ENCODE assay signal across 9 cellular contexts in the genomic region with DNA sequence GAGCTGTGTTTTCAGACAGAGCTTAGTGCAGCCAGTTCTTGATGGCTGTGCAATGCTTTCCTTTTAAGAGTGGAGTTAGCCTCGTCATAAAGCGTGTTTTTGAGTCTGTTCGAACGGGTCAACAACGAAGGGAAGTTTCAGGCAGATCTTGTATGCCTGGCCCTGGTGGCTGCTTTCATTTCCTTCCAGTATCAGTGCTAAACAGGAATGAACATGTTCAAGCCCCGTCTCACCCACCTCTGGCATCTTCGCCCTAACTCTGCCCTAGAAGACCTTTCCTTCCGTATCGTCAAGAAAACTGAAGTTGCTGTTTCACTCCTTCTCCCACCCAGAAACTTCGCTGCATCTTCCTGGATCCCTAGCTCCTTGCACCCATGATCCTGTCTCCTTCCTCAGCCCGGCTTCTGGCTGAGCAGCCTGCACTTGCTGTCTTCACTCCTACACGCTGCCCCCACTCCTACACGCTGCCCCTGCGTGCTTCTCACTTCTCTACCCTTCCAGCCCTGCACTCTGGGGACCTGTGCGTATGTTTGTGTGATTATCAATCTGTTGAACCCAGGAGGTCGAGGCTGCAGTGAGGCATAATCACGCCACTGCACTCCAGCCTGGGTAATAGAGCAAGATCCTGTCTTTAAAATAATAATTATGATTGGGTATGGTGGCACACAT. TPM values are rescaled to one million over a fixed set of nuclear protein-coding genes. Genes with fewer than 3 reads are reported as not detected.
DNase-seq lines count a peak whose midpoint lies in the region; ATAC-seq, FAIRE-seq and TF ChIP-seq lines count a peak whose summit lies in the region.
"Had no signal": no experiment of that assay in that cellular context is flagged by ENCODE, and none has a peak within 500 bp of the region (broad histone marks: within the 10 kb centered on the region; RNA-seq: fewer than 3 reads in every experiment).

No MANE protein-coding gene starts in this region.

- H3K9ac ChIP-seq in H1 (replicated peaks in 1 of 4; ENCODE audit: extremely low read depth in 1 of 4, low read depth in 3 of 4, low read length in 3 of 4), result no peak overlapping the region

- no peak overlapping the region for H2BK12ac ChIP-seq in H1 (ENCODE audit: low read depth, low read length)

- H3K9me3 Mint-ChIP-seq in CD4-positive, alpha-beta memory T cell, result no peaks in the 10 kb centered on the region
- H3K9me3 Mint-ChIP-seq: naive B cell had no signal

- no peak overlapping the region for H3K14ac ChIP-seq in H1 (ENCODE audit: insufficient read length)

- no peaks in the 10 kb centered on the region for H3K9me3 ChIP-seq in CD4-positive, alpha-beta memory T cell (ENCODE audit: control insufficient read depth in 1 of 2, low read length in 2 of 2)
- H3K9me3 ChIP-seq in H1 (ENCODE audit: insufficient read depth in 2 of 2, low read depth in 1 of 2, low read length in 1 of 2) (no peaks in the 10 kb centered on the region), prostate gland (no peaks in the 10 kb centered on the region), left lung (no peaks in the 10 kb centered on the region), upper lobe of left lung (no peaks in the 10 kb centered on the region)

- peaks cover 22 to 23% of the 10 kb centered on the region in 2 experiments for H4K20me1 ChIP-seq in H1 (replicated peaks in 1 of 2; ENCODE audit: control insufficient read depth in 1 of 2, insufficient read depth in 2 of 2, low read length in 2 of 2)

- no peak overlapping the region for H3K4me2 ChIP-seq in H1 (ENCODE audit: insufficient read depth in 1 of 2, low read depth in 2 of 2, low read length in 2 of 2)

- no peak for TF ChIP-seq EP300 in H1 (IDR thresholded peaks at IDR 0.05; ENCODE audit: borderline replicate concordance in 1 of 2, low read depth in 2 of 2, low read length in 2 of 2)
- TF ChIP-seq EP300 in upper lobe of left lung (IDR thresholded peaks at IDR 0.05), result no peak

- CTCF ChIA-PET in CD4-positive, alpha-beta memory T cell (lab: Charles Lee; ENCODE audit: partially characterized antibody), result interaction anchor here (0.6 to 8.7 kb wide), 32 partner anchors 8 to 477 kb away, joined by 3 to 289 read pairs (median 4); partner anchors contain the start of gene CRISPLD2
- CTCF ChIA-PET in H1 (lab: Charles Lee; ENCODE audit: partially characterized antibody), result interaction anchor here (0.6 to 8.3 kb wide), 40 partner anchors 8 to 880 kb away, joined by 3 to 137 read pairs (median 4); no protein-coding TSS in a partner anchor

- no peaks in the 10 kb centered on the region for H3K23me2 ChIP-seq in H1 (ENCODE audit: low read depth, low read length)

- peak overlapping the region; percentile 44 for H3K27ac ChIP-seq in CD4-positive, alpha-beta memory T cell (ENCODE audit: low read depth, low read length)
- H3K27ac ChIP-seq in H1 (ENCODE audit: low read depth, low read length), result no peak overlapping the region
- H3K27ac ChIP-seq in prostate gland, result peak overlapping the region; percentile 32 to 72
- H3K27ac ChIP-seq in left lung, result no peak overlapping the region
- H3K27ac ChIP-seq in upper lobe of left lung, result peak overlapping the region in 1 of 4 donors; percentile 52

- H3K27me3 Mint-ChIP-seq in CD4-positive, alpha-beta memory T cell, result no peaks in the 10 kb centered on the region
- H3K27me3 Mint-ChIP-seq: naive B cell had no signal

- no peak overlapping the region for H3K4me3 ChIP-seq in CD4-positive, alpha-beta memory T cell (ENCODE audit: low read length in 2 of 2)
- H3K4me3 ChIP-seq in H1 (ENCODE audit: extremely low read depth in 1 of 4, insufficient read depth in 2 of 4, low read depth in 3 of 4, low read length in 4 of 4) (no peak overlapping the region), prostate gland (no peak overlapping the region), left lung (no peak overlapping the region), upper lobe of left lung (no peak overlapping the region)

- FAIRE-seq in H1 (lab: Jason Lieb, UNC), result no peak

- TF ChIP-seq RAD21 in H1 (IDR thresholded peaks at IDR 0.05 in 1 of 2, conservative IDR thresholded peaks at IDR 0.05 in 1 of 2; ENCODE audit: low read depth in 2 of 2, low read length in 2 of 2), result no peak

- intact Hi-C loops in CD4-positive, alpha-beta memory T cell (cut with micrococcal nuclease), result loop anchor here (2.0 kb wide), 2 partner anchors 30 to 332 kb away; no protein-coding TSS in a partner anchor
- intact Hi-C loops in prostate gland (cut with DNase I) (loop anchor here (2.0 to 5.0 kb wide), 2 partner anchors 62 to 216 kb away; partner anchors contain the start of gene CRISPLD2), left lung (cut with DNase I) (no loop called here)

- H3K79me1 ChIP-seq in H1 (ENCODE audit: low read depth, low read length), result peaks cover 11% of the 10 kb centered on the region

- no peak overlapping the region for H2BK120ac ChIP-seq in H1 (replicated peaks; ENCODE audit: low read depth, low read length)

- H2AFZ ChIP-seq in H1 (ENCODE audit: low read length), result no peak overlapping the region

- POLR2A ChIA-PET in CD4-positive, alpha-beta memory T cell (lab: Charles Lee; ENCODE audit: partially characterized antibody), result interaction anchor here (0.7 to 5.6 kb wide), 13 partner anchors 12 to 301 kb away, joined by 3 to 45 read pairs (median 4); partner anchors contain the start of gene CRISPLD2
- POLR2A ChIA-PET in H1 (lab: Charles Lee; ENCODE audit: partially characterized antibody), result interaction anchor here (0.8 to 2.3 kb wide), 3 partner anchors 13 to 198 kb away, joined by 3 to 6 read pairs (median 4); no protein-coding TSS in a partner anchor

- H3K23ac ChIP-seq in H1 (ENCODE audit: insufficient read length), result no peak overlapping the region

- no peak for TF ChIP-seq POLR2A in H1 (IDR thresholded peaks at IDR 0.05; ENCODE audit: control extremely low read depth in 1 of 2, low read depth in 2 of 2, low read length in 2 of 2)
- TF ChIP-seq POLR2A in prostate gland (IDR thresholded peaks at IDR 0.05), result no peak
- no peak for TF ChIP-seq POLR2A in upper lobe of left lung (IDR thresholded peaks at IDR 0.05)

- no peak for TF ChIP-seq CTCF in H1 (IDR thresholded peaks at IDR 0.05; ENCODE audit: control extremely low read depth in 1 of 3, insufficient read depth in 1 of 3, low read depth in 1 of 3, low read length in 3 of 3)
- TF ChIP-seq CTCF in prostate gland (IDR thresholded peaks at IDR 0.05), result peak in 1 of 4 experiments; percentile 18
- TF ChIP-seq CTCF in left lung (IDR thresholded peaks at IDR 0.05), result no peak
- TF ChIP-seq CTCF in upper lobe of left lung (IDR thresholded peaks at IDR 0.05), result no peak

- no peak overlapping the region for H2AK5ac ChIP-seq in H1 (ENCODE audit: low read depth, low read length)

- peaks cover 5 to 100% of the 10 kb centered on the region in 2 experiments for H3K79me2 ChIP-seq in H1 (ENCODE audit: control insufficient read depth in 1 of 2, insufficient read depth in 2 of 2, low read length in 2 of 2)

- H3K4ac ChIP-seq in H1 (replicated peaks; ENCODE audit: insufficient read length, low read depth, low read length), result no peak overlapping the region

- peak overlapping the region; percentile 43 to 94 (median 88) for H3K27ac Mint-ChIP-seq in CD4-positive, alpha-beta memory T cell

- peaks cover 90% of the 10 kb centered on the region for H3K4me1 ChIP-seq in CD4-positive, alpha-beta memory T cell (ENCODE audit: insufficient read depth, low read length)
- H3K4me1 ChIP-seq in H1 (replicated peaks in 1 of 4; ENCODE audit: control insufficient read depth in 3 of 4, insufficient read depth in 4 of 4, low read length in 3 of 4), result no peaks in the 10 kb centered on the region
- no peaks in the 10 kb centered on the region for H3K4me1 ChIP-seq in prostate gland (replicated peaks)
- peaks cover 0 to 71% of the 10 kb centered on the region in 2 donors for H3K4me1 ChIP-seq in left lung
- peaks cover 13 to 44% (median 36%) of the 10 kb centered on the region in 4 donors for H3K4me1 ChIP-seq in upper lobe of left lung

- H4K8ac ChIP-seq in H1 (ENCODE audit: extremely low read depth, insufficient read depth, low read length), result peak overlapping the region; percentile 54; the same call in 1 of the 2 replicates

- no peak overlapping the region; the same call in 1 of the 2 replicates for H3K18ac ChIP-seq in H1 (ENCODE audit: extremely low read depth, low read length)

- peak in 1 of 5 donors; percentile 12 for DNase-seq in CD4-positive, alpha-beta memory T cell
- DNase-seq in MV-4-11 (lab: John Stamatoyannopoulos, UW) (peak; percentile 20), H1 (ENCODE audit: low read depth in 1 of 2, low spot score in 2 of 2) (no peak), prostate gland (ENCODE audit: low spot score) (no peak), NCI-H2081 treated with DMSO at 0.1 percent for 48 hours (lab: John Stamatoyannopoulos, UW) (no peak), LoVo (ENCODE audit: low spot score) (no peak), left lung (no peak), upper lobe of left lung (no peak)

- no peak overlapping the region for H4K91ac ChIP-seq in H1 (replicated peaks; ENCODE audit: insufficient read length, low read length)

- H3K27me3 ChIP-seq in CD4-positive, alpha-beta memory T cell (ENCODE audit: insufficient read depth, low read length), result no peaks in the 10 kb centered on the region
- no peaks in the 10 kb centered on the region for H3K27me3 ChIP-seq in H1 (replicated peaks in 1 of 4; ENCODE audit: control insufficient read depth in 3 of 4, extremely low read depth in 1 of 4, insufficient read depth in 3 of 4, low read length in 3 of 4)
- H3K27me3 ChIP-seq in prostate gland (replicated peaks; ENCODE audit: insufficient read depth), result no peaks in the 10 kb centered on the region
- H3K27me3 ChIP-seq in left lung, result no peaks in the 10 kb centered on the region
- H3K27me3 ChIP-seq in upper lobe of left lung, result no peaks in the 10 kb centered on the region

- H3K4me1 Mint-ChIP-seq in CD4-positive, alpha-beta memory T cell, result peaks cover 72 to 95% (median 85%) of the 10 kb centered on the region in 4 donors

- 86% methylated on average over 17 of the region's 17 CpGs; no CpG with 5 or more reads in 1 of the 2 experiments for WGBS in H1 (ENCODE audit: extremely low coverage in 1 of 2, insufficient coverage in 1 of 2, insufficient read length in 1 of 2, insufficient replicate concordance in 2 of 2, low coverage in 1 of 2, low lambda C conversion rate in 2 of 2, missing lambda C conversion rate in 1 of 2), 2 experiments
- WGBS in prostate gland, result 40% methylated on average over 17 of the region's 17 CpGs
- whole genome bisulfite sequencing in upper lobe of left lung, 2 donors, result 88 to 91% methylated on average over 17 of the region's 17 CpGs

- ATAC-seq in left lung, result no peak
- no peak for ATAC-seq in upper lobe of left lung (ENCODE audit: low FRiP score in 2 of 2)

- H2BK5ac ChIP-seq in H1 (ENCODE audit: low read depth, low read length), result no peak overlapping the region; the same call in 1 of the 2 replicates

- no peak overlapping the region for H2BK20ac ChIP-seq in H1 (ENCODE audit: low read length)

- peaks cover 5 to 8% of the 10 kb centered on the region in 2 donors for H3K36me3 Mint-ChIP-seq in CD4-positive, alpha-beta memory T cell
- H3K36me3 Mint-ChIP-seq: naive B cell had no signal

- peak overlapping the region; percentile 45 to 81 (median 75) for H3K4me3 Mint-ChIP-seq in CD4-positive, alpha-beta memory T cell

- no peak overlapping the region for H4K5ac ChIP-seq in H1 (ENCODE audit: insufficient read length, low read depth, low read length)

- peaks cover under 1% of the 10 kb centered on the region for H3K36me3 ChIP-seq in CD4-positive, alpha-beta memory T cell (ENCODE audit: insufficient read depth, low read length)
- peaks cover 0 to 13% (median 4%) of the 10 kb centered on the region in 4 experiments; a peak in 3 of 8 replicates for H3K36me3 ChIP-seq in H1 (ENCODE audit: control insufficient read depth in 2 of 4, insufficient read depth in 4 of 4, low read length in 3 of 4)
- no peaks in the 10 kb centered on the region for H3K36me3 ChIP-seq in prostate gland
- peaks cover 0 to 1% of the 10 kb centered on the region in 2 donors for H3K36me3 ChIP-seq in left lung
- peaks cover 0 to 9% (median 1%) of the 10 kb centered on the region in 4 donors for H3K36me3 ChIP-seq in upper lobe of left lung

- H2BK15ac ChIP-seq in H1 (ENCODE audit: low read length), result no peak overlapping the region

- H3K56ac ChIP-seq in H1 (replicated peaks; ENCODE audit: insufficient read length, low read depth, low read length), result no peak overlapping the region

RNA-seq across cellular contexts. Expression of gene USP10, which starts 55.3 kb away (rescaled TPM):
- 10 to 100 TPM; 89.0 to 93.2 TPM for total RNA-seq in CD4-positive, alpha-beta memory T cell
- polyA plus RNA-seq in CD4-positive, alpha-beta memory T cell, result 100 to 1,000 TPM; 269 to 419 TPM
- 186 and 195 TPM in 2 replicates for total RNA-seq in H1 (2021; fragmentation: NEBNext Ultra II Directional; extraction: Animal tissue kit (Norgen Biotek cat#: 25700))
- polyA plus RNA-seq in H1 (2011; rRNA removed), result 171 and 224 TPM in 2 replicates
- polyA plus RNA-seq in H1 (2011; cell fraction: cytosol; rRNA removed), result 133 TPM
- polyA plus RNA-seq in H1 (2011; cell fraction: nucleus; rRNA removed), result 270 TPM
- polyA plus RNA-seq in H1 (2012, experiment 1 of 2), result 144 to 168 TPM (median 154 TPM) in 4 replicates
- polyA plus RNA-seq in H1 (2012, experiment 2 of 2), result 26.5 TPM
- 104 TPM for polyA plus RNA-seq in H1 (2013, experiment 1 of 2)
- polyA plus RNA-seq in H1 (2013, experiment 2 of 2), result 99.0 TPM
- 417 and 489 TPM in 2 replicates for polyA minus RNA-seq in H1 (2011; rRNA and poly(A)+ RNA removed)
- 122 TPM for polyA minus RNA-seq in H1 (2011; cell fraction: cytosol; rRNA and poly(A)+ RNA removed)
- polyA minus RNA-seq in H1 (2011; cell fraction: nucleus; rRNA and poly(A)+ RNA removed), result 124 TPM
- total RNA-seq in prostate gland (10 to 100 TPM; 57.4 to 95.7 TPM), left lung (10 to 100 TPM; 57.4 to 77.3 TPM), upper lobe of left lung (10 to 100 TPM; 40.9 to 64.7 (median 51.5) TPM)

Comparison
In these comparisons a context has a peak if more than half of its experiments do, and no peak if none do; other contexts are left out.
1. H3K27ac ChIP-seq: peak in CD4-positive, alpha-beta memory T cell (single experiment) and prostate gland (2 of 2); none in H1 (single experiment) and left lung (0 of 2).
2. intact Hi-C loops: an anchor here in CD4-positive, alpha-beta memory T cell (2.0 kb wide) and prostate gland (2.0 to 5.0 kb wide); none called in left lung.